Comparison of ENCODE assay signal across 30 cellular contexts in genomic region chr5:3098821-3099220, GRCh38.
"Had no signal": no experiment of that assay in that cellular context is flagged by ENCODE, and none has a peak within 500 bp of the region (broad histone marks: within the 10 kb centered on the region; RNA-seq: fewer than 3 reads in every experiment).

No MANE protein-coding gene starts in this region.

- DNase-seq: activated CD4-positive, alpha-beta memory T cell treated with anti-CD3 and anti-CD28 coated beads, Interleukin-2, amount 10 ng/mL, durations not matched to agents 7 days and 5 days; activated CD4-positive, alpha-beta T cell treated with anti-CD3 and anti-CD28 coated beads for 1 hour; activated CD4-positive, alpha-beta T cell treated with anti-CD3 and anti-CD28 coated beads for 4 hours; activated CD4-positive, alpha-beta T cell treated with anti-CD3 and anti-CD28 coated beads, Interleukin-2, amount 10 ng/mL, durations not matched to agents 7 days and 5 days; activated CD4-positive, alpha-beta T cell treated with anti-CD3 and anti-CD28 coated beads, Interleukin-2, amount 50 U/mL, for 4 hours; activated CD8-positive, alpha-beta memory T cell treated with anti-CD3 and anti-CD28 coated beads, Interleukin-2, amount 50 U/mL, for 48 hours; activated gamma-delta T cell; activated naive CD4-positive, alpha-beta T cell; activated naive CD4-positive, alpha-beta T cell treated with anti-CD3 and anti-CD28 coated beads, Interleukin-2, amount 10 ng/mL, durations not matched to agents 7 days and 5 days; activated naive CD8-positive, alpha-beta T cell treated with anti-CD3 and anti-CD28 coated beads, Interleukin-2, amount 10 ng/mL, durations not matched to agents 7 days and 5 days; activated T-cell treated with anti-CD3 and anti-CD28 coated beads for 4 hours; activated T-cell treated with anti-CD3 and anti-CD28 coated beads, Interleukin-2, amount 50 U/mL, for 24 hours; activated T-cell treated with anti-CD3 and anti-CD28 coated beads, Interleukin-2, amount 50 U/mL, for 72 hours; central memory CD4-positive, alpha-beta T cell; dermis blood vessel endothelial cell; effector CD4-positive, alpha-beta T cell; effector memory CD8-positive, alpha-beta T cell; erythroblast; foreskin keratinocyte; gastrocnemius medialis; glutamatergic neuron; heart left ventricle; hypothalamus had no signal

- H3K27ac ChIP-seq: ascending aorta, breast epithelium, cardiac muscle cell, coronary artery, esophagus muscularis mucosa, foreskin keratinocyte, gastrocnemius medialis, heart left ventricle had no signal

- H3K4me1 Mint-ChIP-seq: activated CD4-positive, alpha-beta memory T cell treated with anti-CD3 and anti-CD28 coated beads, Interleukin-2, amount 10 ng/mL, durations not matched to agents 7 days and 5 days; activated CD4-positive, alpha-beta T cell treated with anti-CD3 and anti-CD28 coated beads, Interleukin-2, amount 10 ng/mL, durations not matched to agents 7 days and 5 days; activated naive CD4-positive, alpha-beta T cell treated with anti-CD3 and anti-CD28 coated beads, Interleukin-2, amount 10 ng/mL, durations not matched to agents 7 days and 5 days; activated naive CD8-positive, alpha-beta T cell treated with anti-CD3 and anti-CD28 coated beads, Interleukin-2, amount 10 ng/mL, durations not matched to agents 7 days and 5 days had no signal

- H3K4me1 ChIP-seq: ascending aorta, breast epithelium, esophagus muscularis mucosa, foreskin keratinocyte, gastrocnemius medialis, heart left ventricle had no signal

- H3K9me3 ChIP-seq: ascending aorta, breast epithelium, esophagus muscularis mucosa, gastrocnemius medialis, heart left ventricle had no signal

- H3K4me3 Mint-ChIP-seq: activated CD4-positive, alpha-beta memory T cell treated with anti-CD3 and anti-CD28 coated beads, Interleukin-2, amount 10 ng/mL, durations not matched to agents 7 days and 5 days; activated CD4-positive, alpha-beta T cell treated with anti-CD3 and anti-CD28 coated beads, Interleukin-2, amount 10 ng/mL, durations not matched to agents 7 days and 5 days; activated naive CD4-positive, alpha-beta T cell treated with anti-CD3 and anti-CD28 coated beads, Interleukin-2, amount 10 ng/mL, durations not matched to agents 7 days and 5 days; activated naive CD8-positive, alpha-beta T cell treated with anti-CD3 and anti-CD28 coated beads, Interleukin-2, amount 10 ng/mL, durations not matched to agents 7 days and 5 days; activated T-cell treated with anti-CD3 and anti-CD28 coated beads, Interleukin-2, amount 50 U/mL, for 24 hours; activated T-cell treated with anti-CD3 and anti-CD28 coated beads, Interleukin-2, amount 50 U/mL, for 72 hours; brain; effector memory CD8-positive, alpha-beta T cell had no signal

- H3K36me3 ChIP-seq: ascending aorta, breast epithelium, cardiac muscle cell, esophagus muscularis mucosa, gastrocnemius medialis, heart left ventricle had no signal

- H3K36me3 Mint-ChIP-seq: activated naive CD8-positive, alpha-beta T cell treated with anti-CD3 and anti-CD28 coated beads, Interleukin-2, amount 10 ng/mL, durations not matched to agents 7 days and 5 days; brain had no signal

- ATAC-seq: activated naive CD4-positive, alpha-beta T cell treated with anti-CD3 and anti-CD28 coated beads, Interleukin-2, amount 50 U/mL, for 72 hours; activated T-cell treated with anti-CD3 and anti-CD28 coated beads, Interleukin-2, amount 50 U/mL, for 72 hours; effector memory CD8-positive, alpha-beta T cell; foreskin keratinocyte; gastrocnemius medialis; heart left ventricle had no signal

- H3K4me3 ChIP-seq: ascending aorta, breast epithelium, cardiac muscle cell, coronary artery, esophagus muscularis mucosa, gastrocnemius medialis, heart left ventricle had no signal

- H3K27me3 ChIP-seq: ascending aorta, cardiac muscle cell, foreskin keratinocyte had no signal

- H3K27ac Mint-ChIP-seq: activated CD4-positive, alpha-beta memory T cell treated with anti-CD3 and anti-CD28 coated beads, Interleukin-2, amount 10 ng/mL, durations not matched to agents 7 days and 5 days; activated CD4-positive, alpha-beta T cell treated with anti-CD3 and anti-CD28 coated beads, Interleukin-2, amount 10 ng/mL, durations not matched to agents 7 days and 5 days; activated naive CD4-positive, alpha-beta T cell treated with anti-CD3 and anti-CD28 coated beads, Interleukin-2, amount 10 ng/mL, durations not matched to agents 7 days and 5 days; activated naive CD4-positive, alpha-beta T cell treated with anti-CD3 and anti-CD28 coated beads, Interleukin-2, amount 50 U/mL, for 72 hours; activated naive CD8-positive, alpha-beta T cell treated with anti-CD3 and anti-CD28 coated beads, Interleukin-2, amount 10 ng/mL, durations not matched to agents 7 days and 5 days; activated T-cell treated with anti-CD3 and anti-CD28 coated beads, Interleukin-2, amount 50 U/mL, for 24 hours; activated T-cell treated with anti-CD3 and anti-CD28 coated beads, Interleukin-2, amount 50 U/mL, for 72 hours; brain; effector memory CD8-positive, alpha-beta T cell had no signal
